In the genomic region with DNA sequence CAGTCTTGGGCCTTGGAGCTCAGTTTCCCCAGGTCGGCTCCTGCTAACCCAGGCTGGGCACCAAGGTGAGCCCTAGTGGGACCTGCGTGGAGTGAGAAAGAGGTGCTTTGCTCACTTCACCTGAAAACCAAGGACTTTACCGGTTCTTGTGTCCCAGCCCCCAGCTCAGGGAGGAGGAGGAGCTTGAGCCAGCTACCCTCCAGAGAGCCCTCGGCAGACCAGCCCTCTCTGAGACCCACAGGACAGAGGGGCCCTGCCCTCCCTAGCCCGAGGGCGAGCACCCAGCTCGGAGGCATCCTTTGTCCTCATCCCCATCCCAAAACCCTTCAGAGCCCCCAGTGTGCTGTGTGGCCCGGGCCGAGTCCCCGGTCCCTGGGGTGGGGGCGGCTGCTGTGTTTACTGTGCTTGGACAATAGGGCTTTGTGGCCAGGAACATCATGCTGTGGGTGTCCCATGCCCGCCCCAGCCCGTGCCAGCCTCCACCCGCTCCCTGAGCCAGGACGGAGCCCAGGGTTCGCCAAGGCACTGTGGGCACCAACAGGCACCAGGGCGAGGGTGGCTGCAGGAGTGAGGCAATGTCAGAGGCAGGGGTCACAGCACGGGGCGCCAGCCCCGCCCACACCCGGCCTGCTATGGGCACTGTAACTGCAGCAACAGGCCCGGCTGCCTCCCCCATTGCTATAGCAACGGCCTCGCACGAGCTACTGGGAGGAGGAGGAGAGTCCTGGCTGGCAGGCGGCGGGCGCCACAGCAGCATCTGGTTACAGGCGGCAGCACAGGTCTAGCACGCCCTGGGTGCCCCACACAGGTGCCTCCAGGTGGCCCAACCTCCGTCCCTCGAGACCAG, we compare ENCODE assay signal across 11 cellular contexts. TPM values are rescaled to one million over a fixed set of nuclear protein-coding genes. Genes with fewer than 3 reads are reported as not detected.
DNase-seq lines count a peak whose midpoint lies in the region; ATAC-seq and TF ChIP-seq lines count a peak whose summit lies in the region.
"Had no signal": no experiment of that assay in that cellular context is flagged by ENCODE, and none has a peak within 500 bp of the region (broad histone marks: within the 10 kb centered on the region; RNA-seq: fewer than 3 reads in every experiment).

No MANE protein-coding gene starts in this region.

- no peaks in the 10 kb centered on the region for H3K36me3 ChIP-seq in CD8-positive, alpha-beta memory T cell (ENCODE audit: insufficient read depth, low read length)

- POLR2A ChIA-PET in CD8-positive, alpha-beta memory T cell (lab: Charles Lee), result interaction anchor here (1.3 kb wide), 1 partner anchor 33 kb away, joined by 4 read pairs; the partner anchor contains the start of gene PAXX
- POLR2A ChIA-PET in activated B cell treated with CpG ODN at 0.5 μM for 24 hours (lab: Charles Lee), result interaction anchor here (0.5 kb wide), 1 partner anchor 60 kb away, joined by 4 read pairs; no protein-coding TSS in a partner anchor

- H3K36me3 Mint-ChIP-seq in CD8-positive, alpha-beta memory T cell, result peaks cover 0 to 6% (median 3%) of the 10 kb centered on the region in 3 donors
- H3K36me3 Mint-ChIP-seq in activated B cell treated with CpG ODN at 0.5 μM for 24 hours (ENCODE audit: low read depth) (no peaks in the 10 kb centered on the region), glutamatergic neuron (ENCODE audit: unreplicated experiment) (no peaks in the 10 kb centered on the region), osteocyte (ENCODE audit: unreplicated experiment) (no peaks in the 10 kb centered on the region)

- peak overlapping the region in 2 of 8 donors; percentile 36 to 87 for H3K27ac Mint-ChIP-seq in CD8-positive, alpha-beta memory T cell
- H3K27ac Mint-ChIP-seq in activated B cell treated with CpG ODN at 0.5 μM for 24 hours, result peak overlapping the region; percentile 35
- no peak overlapping the region for H3K27ac Mint-ChIP-seq in glutamatergic neuron (ENCODE audit: unreplicated experiment)
- H3K27ac Mint-ChIP-seq in osteocyte (ENCODE audit: unreplicated experiment), result no peak overlapping the region

- intact Hi-C loops in activated B cell treated with CpG ODN at 0.5 μM for 24 hours (cut with micrococcal nuclease), result loop anchor here (5.0 kb wide), 1 partner anchor 42 kb away; no protein-coding TSS in a partner anchor

- no peak overlapping the region for H3K4me3 ChIP-seq in CD8-positive, alpha-beta memory T cell (ENCODE audit: low read length)

- no peaks in the 10 kb centered on the region for H3K27me3 ChIP-seq in CD8-positive, alpha-beta memory T cell (ENCODE audit: insufficient read depth, low read length, poor library complexity, severe bottlenecking)

- no peaks in the 10 kb centered on the region for H3K9me3 Mint-ChIP-seq in CD8-positive, alpha-beta memory T cell
- no peaks in the 10 kb centered on the region for H3K9me3 Mint-ChIP-seq in activated B cell treated with CpG ODN at 0.5 μM for 24 hours
- H3K9me3 Mint-ChIP-seq in glutamatergic neuron (ENCODE audit: unreplicated experiment), result peaks cover 4% of the 10 kb centered on the region
- H3K9me3 Mint-ChIP-seq in osteocyte (ENCODE audit: unreplicated experiment), result no peaks in the 10 kb centered on the region

- H3K27ac ChIP-seq in CD8-positive, alpha-beta memory T cell (ENCODE audit: low read depth, low read length), result no peak overlapping the region

- ATAC-seq in activated B cell treated with CpG ODN at 0.5 μM for 24 hours (ENCODE audit: low read depth) (peak; percentile 22), GM21619 (IDR thresholded peaks at IDR 0.05; ENCODE audit: unreplicated experiment) (no peak), HG02970 (IDR thresholded peaks at IDR 0.05; ENCODE audit: low FRiP score, unreplicated experiment) (no peak)

- H3K9me3 ChIP-seq in CD8-positive, alpha-beta memory T cell (ENCODE audit: low read length), result no peaks in the 10 kb centered on the region

- peaks cover 31% of the 10 kb centered on the region for H3K4me1 ChIP-seq in CD8-positive, alpha-beta memory T cell (ENCODE audit: insufficient read depth, low read length)

- no peak for TF ChIP-seq CTCF in activated B cell treated with CpG ODN at 0.5 μM for 24 hours (IDR thresholded peaks at IDR 0.05)
- TF ChIP-seq CTCF in glutamatergic neuron (IDR thresholded peaks at IDR 0.05; ENCODE audit: partially characterized antibody, unreplicated experiment), result no peak
- no peak for TF ChIP-seq CTCF in osteocyte (IDR thresholded peaks at IDR 0.05)

- peak in 3 of 5 donors; percentile 20 to 69 (median 24) for DNase-seq in CD8-positive, alpha-beta memory T cell
- peak; percentile 87 for DNase-seq in NCI-H1436 (lab: John Stamatoyannopoulos, UW)
- peak; percentile 37 for DNase-seq in activated B cell treated with CpG ODN at 0.5 μM for 24 hours
- DNase-seq in middle frontal gyrus (ENCODE audit: extremely low spot score, low spot score), result peak; percentile 88
- no peak for DNase-seq in glutamatergic neuron
- no peak for DNase-seq in osteocyte (ENCODE audit: extremely low spot score, unreplicated experiment)
- DNase-seq: activated T-cell treated with anti-CD3 and anti-CD28 coated beads for 4 hours, NCI-H446 treated with DMSO at 0.1 percent for 48 hours had no signal

- H3K4me3 Mint-ChIP-seq in CD8-positive, alpha-beta memory T cell, result peak overlapping the region in 5 of 7 donors; percentile 18 to 94 (median 66)
- no peak overlapping the region for H3K4me3 Mint-ChIP-seq in activated B cell treated with CpG ODN at 0.5 μM for 24 hours
- H3K4me3 Mint-ChIP-seq in glutamatergic neuron (ENCODE audit: unreplicated experiment), result no peak overlapping the region
- H3K4me3 Mint-ChIP-seq in osteocyte (ENCODE audit: unreplicated experiment), result no peak overlapping the region

- no peaks in the 10 kb centered on the region for H3K27me3 Mint-ChIP-seq in CD8-positive, alpha-beta memory T cell
- H3K27me3 Mint-ChIP-seq in activated B cell treated with CpG ODN at 0.5 μM for 24 hours, result no peaks in the 10 kb centered on the region
- H3K27me3 Mint-ChIP-seq in glutamatergic neuron (ENCODE audit: unreplicated experiment), result peaks cover 10% of the 10 kb centered on the region
- H3K27me3 Mint-ChIP-seq in osteocyte (ENCODE audit: unreplicated experiment), result no peaks in the 10 kb centered on the region

- CTCF ChIA-PET in CD8-positive, alpha-beta memory T cell (lab: Charles Lee), result interaction anchor here (0.9 to 7.8 kb wide), 9 partner anchors 10 to 205 kb away, joined by 3 to 72 read pairs (median 6); partner anchors contain the start of genes AJM1, CLIC3, NPDC1 and PAXX
- CTCF ChIA-PET in activated B cell treated with CpG ODN at 0.5 μM for 24 hours (lab: Charles Lee), result interaction anchor here (0.9 to 2.1 kb wide), 5 partner anchors 10 to 42 kb away, joined by 3 to 11 read pairs (median 3); no protein-coding TSS in a partner anchor

- H3K4me1 Mint-ChIP-seq in CD8-positive, alpha-beta memory T cell, result peaks cover 22 to 50% (median 27%) of the 10 kb centered on the region in 3 donors
- H3K4me1 Mint-ChIP-seq in activated B cell treated with CpG ODN at 0.5 μM for 24 hours, result peaks cover 35% of the 10 kb centered on the region
- H3K4me1 Mint-ChIP-seq in glutamatergic neuron (ENCODE audit: low read depth, unreplicated experiment), result peaks cover 2% of the 10 kb centered on the region
- peaks cover 12% of the 10 kb centered on the region for H3K4me1 Mint-ChIP-seq in osteocyte (ENCODE audit: unreplicated experiment)

RNA-seq across cellular contexts. Expression of gene ABCA2, which starts 2.7 kb away (rescaled TPM):
- total RNA-seq in CD8-positive, alpha-beta memory T cell, result 10 to 100 TPM; 15.9 to 20.7 TPM
- polyA plus RNA-seq in CD8-positive, alpha-beta memory T cell, result 20.2 TPM
- total RNA-seq in activated B cell treated with CpG ODN at 0.5 μM for 24 hours (4.5 and 7.5 TPM in 2 replicates), glutamatergic neuron (ENCODE audit: unreplicated experiment) (70.7 TPM), osteocyte (47.6 and 55.1 TPM in 2 replicates)

RNA-seq across cellular contexts. Expression of gene FUT7, which starts 6.5 kb away (rescaled TPM):
- total RNA-seq in CD8-positive, alpha-beta memory T cell, result under 1 TPM; 0.57 to 0.82 TPM
- 28.7 TPM for polyA plus RNA-seq in CD8-positive, alpha-beta memory T cell
- 3.9 and 5.0 TPM in 2 replicates for total RNA-seq in activated B cell treated with CpG ODN at 0.5 μM for 24 hours
- total RNA-seq in glutamatergic neuron (ENCODE audit: unreplicated experiment), result 0.20 TPM
- total RNA-seq in osteocyte, result 0.13 TPM in 1 of 2 replicates, not detected in the other

RNA-seq across cellular contexts. Expression of gene NPDC1, which starts 20.6 kb away (rescaled TPM):
- 10 to 100 TPM; 24.6 to 27.5 TPM for total RNA-seq in CD8-positive, alpha-beta memory T cell
- 38.4 TPM for polyA plus RNA-seq in CD8-positive, alpha-beta memory T cell
- total RNA-seq in activated B cell treated with CpG ODN at 0.5 μM for 24 hours (0.18 TPM in 1 of 2 replicates, not detected in the other), glutamatergic neuron (ENCODE audit: unreplicated experiment) (260 TPM), osteocyte (84.4 and 91.0 TPM in 2 replicates)

RNA-seq across cellular contexts. Expression of gene ENTPD2, which starts 28.5 kb away (rescaled TPM):
- total RNA-seq in CD8-positive, alpha-beta memory T cell, result not detected
- not detected for polyA plus RNA-seq in CD8-positive, alpha-beta memory T cell
- total RNA-seq in activated B cell treated with CpG ODN at 0.5 μM for 24 hours, result not detected in 2 replicates
- total RNA-seq in glutamatergic neuron (ENCODE audit: unreplicated experiment), result 0.69 TPM
- total RNA-seq in osteocyte, result 0.46 TPM in 1 of 2 replicates, not detected in the other
- total RNA-seq: subcutaneous adipose tissue had no signal

RNA-seq across cellular contexts. Expression of gene CLIC3, which starts 29.0 kb away (rescaled TPM):
- total RNA-seq in CD8-positive, alpha-beta memory T cell, result 1 to 10 TPM; 3.4 to 4.1 TPM
- polyA plus RNA-seq in CD8-positive, alpha-beta memory T cell, result 52.1 TPM
- not detected in 2 replicates for total RNA-seq in activated B cell treated with CpG ODN at 0.5 μM for 24 hours
- not detected for total RNA-seq in glutamatergic neuron (ENCODE audit: unreplicated experiment)
- total RNA-seq in osteocyte, result 0.52 TPM in 1 of 2 replicates, not detected in the other

Comparison
In these comparisons a context has a peak if more than half of its experiments do, and no peak if none do; other contexts are left out.
1. DNase-seq: peak in CD8-positive, alpha-beta memory T cell (3 of 5), NCI-H1436 (single experiment), activated B cell treated with CpG ODN at 0.5 μM for 24 hours (single experiment) and middle frontal gyrus (single experiment); none in glutamatergic neuron (single experiment) and osteocyte (single experiment).
2. H3K4me3 Mint-ChIP-seq: peak in CD8-positive, alpha-beta memory T cell (5 of 7); none in activated B cell treated with CpG ODN at 0.5 μM for 24 hours (single experiment), glutamatergic neuron (single experiment) and osteocyte (single experiment).
3. RNA of gene NPDC1, which starts 20.6 kb away (total RNA-seq): 260 TPM in glutamatergic neuron (single experiment), 84.4 to 91.0 TPM in osteocyte and 24.6 to 27.5 TPM in CD8-positive, alpha-beta memory T cell; 0.18 TPM in activated B cell treated with CpG ODN at 0.5 μM for 24 hours; every median in the first group is over 10 times any median in the second.